ENCODE assay signal across 8 cellular contexts in genomic region chr14:69133206-69134125, GRCh38. TPM values are rescaled to one million over a fixed set of nuclear protein-coding genes. Genes with fewer than 3 reads are reported as not detected.
DNase-seq lines count a peak whose midpoint lies in the region; ATAC-seq and TF ChIP-seq lines count a peak whose summit lies in the region.

No MANE protein-coding gene starts in this region.

- no peak overlapping the region for H3K4me2 ChIP-seq in neural progenitor cell

- POLR2A ChIA-PET in RWPE1 (lab: Yijun Ruan, JAX; ENCODE audit: low non-redundant PET) = no interaction called here

- H3K27ac ChIP-seq in VCaP (peak overlapping the region; percentile 37), neural progenitor cell (no peak overlapping the region), RWPE1 (no peak overlapping the region)

- H2AFZ ChIP-seq in neural progenitor cell (replicated peaks) = no peak overlapping the region

- peaks cover 58% of the 10 kb centered on the region for H3K4me1 Mint-ChIP-seq in neural progenitor cell

- H3K36me3 ChIP-seq in neural progenitor cell = no peaks in the 10 kb centered on the region

- no peak for ATAC-seq in HG03571 (IDR thresholded peaks at IDR 0.05; ENCODE audit: unreplicated experiment)

- no peak overlapping the region for H3K4me3 ChIP-seq in neural progenitor cell

- H3K27ac Mint-ChIP-seq in neural progenitor cell = no peak overlapping the region

- peak; percentile 35 for DNase-seq in stimulated activated CD4-positive, alpha-beta T cell treated with anti-CD3 and anti-CD28 coated beads, Interleukin-4, amount 100 ng/mL, for 24 hours
- no peak for DNase-seq in stimulated activated CD4-positive, alpha-beta T cell treated with anti-CD3 and anti-CD28 coated beads, Interleukin-2, amount 100 ng/mL, for 24 hours
- DNase-seq in hepatic stellate cell (ENCODE audit: low spot score) = peak; percentile 19
- no peak for DNase-seq in neural progenitor cell (ENCODE audit: low spot score)
- DNase-seq in activated CD8-positive, alpha-beta memory T cell treated with anti-CD3 and anti-CD28 coated beads, Interleukin-2, amount 50 U/mL, for 4 hours = no peak
- DNase-seq in RWPE1 (ENCODE audit: low spot score) = no peak

- peaks cover 28% of the 10 kb centered on the region for H3F3A ChIP-seq in neural progenitor cell (ENCODE audit: low read depth)

- peaks cover 20% of the 10 kb centered on the region for H4K20me1 ChIP-seq in neural progenitor cell (ENCODE audit: low read depth)

- H3K27me3 ChIP-seq in neural progenitor cell = no peaks in the 10 kb centered on the region

- no peaks in the 10 kb centered on the region for H3K9me3 Mint-ChIP-seq in neural progenitor cell

- no peaks in the 10 kb centered on the region for H3K36me3 Mint-ChIP-seq in neural progenitor cell

- H3K9me3 ChIP-seq in neural progenitor cell (ENCODE audit: low read depth) = no peaks in the 10 kb centered on the region

- no peak overlapping the region for H3K9ac ChIP-seq in neural progenitor cell

- CTCF ChIA-PET in RWPE1 (lab: Yijun Ruan, JAX) = interaction anchor here (0.5 to 0.7 kb wide), 2 partner anchors 290 to 1845 kb away, joined by 3 read pairs; no protein-coding TSS in a partner anchor

- peaks cover 72% of the 10 kb centered on the region for H3K79me2 ChIP-seq in neural progenitor cell (ENCODE audit: low read depth)

- H3K4me3 Mint-ChIP-seq in neural progenitor cell = no peak overlapping the region

- peaks cover 49% of the 10 kb centered on the region for H3K4me1 ChIP-seq in neural progenitor cell

- TF ChIP-seq CTCF in VCaP (conservative IDR thresholded peaks at IDR 0.05) (no peak), neural progenitor cell (IDR thresholded peaks at IDR 0.05) (no peak), RWPE1 (conservative IDR thresholded peaks at IDR 0.05; ENCODE audit: low read depth) (no peak)

- H3K27me3 Mint-ChIP-seq in neural progenitor cell (ENCODE audit: insufficient read depth, low read depth) = no peaks in the 10 kb centered on the region

RNA-seq across cellular contexts. Expression of gene DCAF5, which starts 19.5 kb away (rescaled TPM):
- total RNA-seq in neural progenitor cell (ENCODE audit: low replicate concordance) = 22.4 and 30.8 TPM in 2 replicates

RNA-seq across cellular contexts. Expression of gene EXD2, which starts 57.8 kb away (rescaled TPM):
- total RNA-seq in neural progenitor cell (ENCODE audit: low replicate concordance) = 22.6 and 23.2 TPM in 2 replicates

Comparison
In these comparisons a context has a peak if more than half of its experiments do, and no peak if none do; other contexts are left out.
1. DNase-seq: peak in stimulated activated CD4-positive, alpha-beta T cell treated with anti-CD3 and anti-CD28 coated beads, Interleukin-4, amount 100 ng/mL, for 24 hours (single experiment) and hepatic stellate cell (single experiment); none in stimulated activated CD4-positive, alpha-beta T cell treated with anti-CD3 and anti-CD28 coated beads, Interleukin-2, amount 100 ng/mL, for 24 hours (0 of 2), neural progenitor cell (single experiment), activated CD8-positive, alpha-beta memory T cell treated with anti-CD3 and anti-CD28 coated beads, Interleukin-2, amount 50 U/mL, for 4 hours (single experiment) and RWPE1 (single experiment).